ENCODE assay signal across 18 cellular contexts in genomic region chr2:154713605-154714004, GRCh38. TPM values are rescaled to one million over a fixed set of nuclear protein-coding genes. Genes with fewer than 3 reads are reported as not detected.
DNase-seq lines count a peak whose midpoint lies in the region; ATAC-seq and TF ChIP-seq lines count a peak whose summit lies in the region.
"Had no signal": no experiment of that assay in that cellular context is flagged by ENCODE, and none has a peak within 500 bp of the region (broad histone marks: within the 10 kb centered on the region; RNA-seq: fewer than 3 reads in every experiment).

No MANE protein-coding gene starts in this region.

- DNase-seq in DMS 273 (lab: John Stamatoyannopoulos, UW; ENCODE audit: unreplicated experiment) (peak; percentile 77), NCI-H1694 treated with DMSO at 0.1 percent for 48 hours (lab: John Stamatoyannopoulos, UW) (peak; percentile 95), glutamatergic neuron (peak; percentile 24), SW480 (ENCODE audit: low spot score) (no peak)
- no peak for DNase-seq in stimulated activated naive CD8-positive, alpha-beta T cell treated with anti-CD3 and anti-CD28 coated beads, Interleukin-15, amount 100 ng/mL, for 72 hours
- DNase-seq: GF-D8, HFFc6, NCI-H1105 treated with DMSO at 0.1 percent for 48 hours, NCI-H1930, NCI-H526 treated with DMSO at 0.1 percent for 48 hours, OCI-M1, SHP77 treated with DMSO at 0.1 percent for 48 hours had no signal

- no peak for ATAC-seq in stimulated activated naive CD8-positive, alpha-beta T cell treated with anti-CD3 and anti-CD28 coated beads, Interleukin-15, amount 100 ng/mL, for 72 hours
- ATAC-seq in HG03097 (IDR thresholded peaks at IDR 0.05; ENCODE audit: low FRiP score, unreplicated experiment), result no peak
- ATAC-seq: A549, SK-N-SH treated with all-trans-retinoic acid at 6 μM for 48 hours had no signal

- no peaks in the 10 kb centered on the region for H3K36me3 Mint-ChIP-seq in glutamatergic neuron (ENCODE audit: unreplicated experiment)

- H3K27me3 Mint-ChIP-seq in glutamatergic neuron (ENCODE audit: unreplicated experiment), result peaks cover 10% of the 10 kb centered on the region
- H3K27me3 Mint-ChIP-seq in stimulated activated naive CD8-positive, alpha-beta T cell treated with anti-CD3 and anti-CD28 coated beads, Interleukin-15, amount 100 ng/mL, for 72 hours, result no peaks in the 10 kb centered on the region

- H3K27ac Mint-ChIP-seq in glutamatergic neuron (ENCODE audit: unreplicated experiment), result peak overlapping the region; percentile 76
- H3K27ac Mint-ChIP-seq in stimulated activated naive CD8-positive, alpha-beta T cell treated with anti-CD3 and anti-CD28 coated beads, Interleukin-15, amount 100 ng/mL, for 72 hours, result no peak overlapping the region
- H3K27ac Mint-ChIP-seq: HFFc6 had no signal

- no peak for TF ChIP-seq CTCF in VCaP (conservative IDR thresholded peaks at IDR 0.05)
- TF ChIP-seq CTCF in glutamatergic neuron (IDR thresholded peaks at IDR 0.05; ENCODE audit: partially characterized antibody, unreplicated experiment), result no peak

- H3K4me3 Mint-ChIP-seq in glutamatergic neuron (ENCODE audit: unreplicated experiment), result peak overlapping the region; percentile 58
- H3K4me3 Mint-ChIP-seq in stimulated activated naive CD8-positive, alpha-beta T cell treated with anti-CD3 and anti-CD28 coated beads, Interleukin-15, amount 100 ng/mL, for 72 hours, result no peak overlapping the region
- H3K4me3 Mint-ChIP-seq: HFFc6 had no signal

- peaks cover 12% of the 10 kb centered on the region for H3K9me3 Mint-ChIP-seq in glutamatergic neuron (ENCODE audit: unreplicated experiment)
- H3K9me3 Mint-ChIP-seq in stimulated activated naive CD8-positive, alpha-beta T cell treated with anti-CD3 and anti-CD28 coated beads, Interleukin-15, amount 100 ng/mL, for 72 hours, result no peaks in the 10 kb centered on the region

- peak overlapping the region; percentile 74; the same call in 1 of the 2 replicates for H3K27ac ChIP-seq in VCaP
- H3K27ac ChIP-seq: A549, HL-60 had no signal

- H3K4me1 Mint-ChIP-seq in glutamatergic neuron (ENCODE audit: low read depth, unreplicated experiment), result peaks cover 57% of the 10 kb centered on the region
- no peaks in the 10 kb centered on the region for H3K4me1 Mint-ChIP-seq in stimulated activated naive CD8-positive, alpha-beta T cell treated with anti-CD3 and anti-CD28 coated beads, Interleukin-15, amount 100 ng/mL, for 72 hours

RNA-seq across cellular contexts. Expression of gene KCNJ3, which starts 15.1 kb away (rescaled TPM):
- 3.6 TPM for total RNA-seq in glutamatergic neuron (ENCODE audit: unreplicated experiment)
- total RNA-seq: HFFc6, RPMI7951 had no signal

Comparison
In these comparisons a context has a peak if more than half of its experiments do, and no peak if none do; other contexts are left out.
1. DNase-seq: peak in DMS 273 (single experiment), NCI-H1694 treated with DMSO at 0.1 percent for 48 hours (single experiment) and glutamatergic neuron (single experiment); none in SW480 (single experiment) and stimulated activated naive CD8-positive, alpha-beta T cell treated with anti-CD3 and anti-CD28 coated beads, Interleukin-15, amount 100 ng/mL, for 72 hours (0 of 2).